Comparison of ENCODE assay signal across 2 cellular contexts in genomic region chr17:62109378-62109902, GRCh38.
TF ChIP-seq lines count a peak whose summit lies in the region.

No MANE protein-coding gene starts in this region.

TF ChIP-seq in HCT116, 20 proteins besides CTCF, POLR2A, EP300 and RAD21:
- TF ChIP-seq ZBTB33 (IDR thresholded peaks at IDR 0.05; ENCODE audit: extremely low read depth, insufficient replicate concordance, low read length) (no peak), YY1 (IDR thresholded peaks at IDR 0.05; ENCODE audit: extremely low read depth, insufficient replicate concordance, low read depth, low read length) (peak; percentile 72), SP1 (IDR thresholded peaks at IDR 0.05; ENCODE audit: low read depth) (no peak), MAX (IDR thresholded peaks at IDR 0.05) (no peak), EZH2 (IDR thresholded peaks at IDR 0.05) (no peak), POLR2AphosphoS5 (IDR thresholded peaks at IDR 0.05; ENCODE audit: low read depth, low read length) (no peak), CEBPB (IDR thresholded peaks at IDR 0.05; ENCODE audit: low read depth) (no peak), CBX3 (IDR thresholded peaks at IDR 0.05; ENCODE audit: low read depth) (peak; percentile 87; the same call in 1 of the 2 replicates), FOSL1 (IDR thresholded peaks at IDR 0.05; ENCODE audit: low read depth) (no peak), ZFX (IDR thresholded peaks at IDR 0.05) (no peak)

TF ChIP-seq in SK-N-SH, 30 proteins besides CTCF, POLR2A, EP300 and RAD21 (continued from another document):
- no peak; the same call in 1 of the 2 replicates for TF ChIP-seq USF2 (IDR thresholded peaks at IDR 0.05; ENCODE audit: borderline replicate concordance, low read depth, low read length)
- TF ChIP-seq TCF12 (IDR thresholded peaks at IDR 0.05): no peak
- TF ChIP-seq GATA2 (CRISPR knock-in tag; IDR thresholded peaks at IDR 0.05): peak; percentile 82
- TF ChIP-seq JUND (IDR thresholded peaks at IDR 0.05): no peak
- no peak for TF ChIP-seq POLR2AphosphoS5 (IDR thresholded peaks at IDR 0.05; ENCODE audit: low read depth, low read length)
- no peak for TF ChIP-seq ELF1 (IDR thresholded peaks at IDR 0.05)
- no peak for TF ChIP-seq ZBTB33 (IDR thresholded peaks at IDR 0.05; ENCODE audit: borderline replicate concordance, low read depth)
- no peak for TF ChIP-seq FOSL2 (IDR thresholded peaks at IDR 0.05; ENCODE audit: borderline replicate concordance, low read depth)
- peak; percentile 71 for TF ChIP-seq CHD2 (IDR thresholded peaks at IDR 0.05; ENCODE audit: low read length, partially characterized antibody)
- no peak for TF ChIP-seq RFX5 (IDR thresholded peaks at IDR 0.05; ENCODE audit: low read length)
- no peak for TF ChIP-seq RXRA (IDR thresholded peaks at IDR 0.05; ENCODE audit: borderline replicate concordance, low read depth)
- no peak for TF ChIP-seq NRF1 (IDR thresholded peaks at IDR 0.05; ENCODE audit: low read depth, low read length)
- TF ChIP-seq FOXJ3 (CRISPR knock-in tag; IDR thresholded peaks at IDR 0.05): no peak
- TF ChIP-seq EZH2phosphoT487 (IDR thresholded peaks at IDR 0.05; ENCODE audit: borderline replicate concordance, low read depth): no peak
- TF ChIP-seq MXI1 (IDR thresholded peaks at IDR 0.05; ENCODE audit: low read depth, low read length): no peak
- no peak for TF ChIP-seq GABPA (IDR thresholded peaks at IDR 0.05; ENCODE audit: low read depth)
